12 cellular contexts compared by ENCODE assay signal in genomic region chr2:226489765-226490164, GRCh38.
A peak's percentile ranks its signal among the peaks of the same experiment; 100 is the strongest.
DNase-seq lines count a peak whose midpoint lies in the region; ATAC-seq, FAIRE-seq and TF ChIP-seq lines count a peak whose summit lies in the region.
"Had no signal": no experiment of that assay in that cellular context is flagged by ENCODE, and none has a peak within 500 bp of the region (broad histone marks: within the 10 kb centered on the region; RNA-seq: fewer than 3 reads in every experiment).

No MANE protein-coding gene starts in this region.

- TF ChIP-seq EP300 in SK-N-SH (IDR thresholded peaks at IDR 0.05; ENCODE audit: borderline replicate concordance in 1 of 2, low read depth in 1 of 2, low read length in 1 of 2), result peak in 1 of 2 experiments; percentile 72; a peak in 1 of 4 replicates

- no peaks in the 10 kb centered on the region for H3K9me3 ChIP-seq in SK-N-SH

- no peak overlapping the region for H3K4me2 ChIP-seq in SK-N-SH

- no peaks in the 10 kb centered on the region for H4K20me1 ChIP-seq in SK-N-SH (ENCODE audit: insufficient read depth)

- DNase-seq in GM18507 (ENCODE audit: extremely low spot score, insufficient read length, low read depth) (no peak), SK-N-SH (no peak), non-pigmented ciliary epithelial cell (ENCODE audit: low read depth) (peak; percentile 63), NCI-H526 treated with DMSO at 0.1 percent for 48 hours (lab: John Stamatoyannopoulos, UW) (no peak), NCI-H187 treated with DMSO at 0.1 percent for 48 hours (lab: John Stamatoyannopoulos, UW) (no peak), NCI-H774 (lab: John Stamatoyannopoulos, UW) (no peak), SK-N-DZ (ENCODE audit: low spot score) (no peak)
- DNase-seq: activated naive CD4-positive, alpha-beta T cell; naive thymus-derived CD4-positive, alpha-beta T cell; NCI-H2107; stimulated activated CD4-positive, alpha-beta T cell treated with anti-CD3 and anti-CD28 coated beads, Interleukin-4, amount 100 ng/mL, for 1 hour had no signal

- H3K36me3 ChIP-seq in SK-N-SH (replicated peaks in 1 of 2; ENCODE audit: control insufficient read depth in 1 of 2, insufficient read depth in 2 of 2, low read length in 1 of 2), result no peaks in the 10 kb centered on the region

- no peak for TF ChIP-seq RAD21 in SK-N-SH (IDR thresholded peaks at IDR 0.05; ENCODE audit: low read length)

- no peaks in the 10 kb centered on the region for H3K79me2 ChIP-seq in SK-N-SH (ENCODE audit: insufficient read depth)

- no peaks in the 10 kb centered on the region for H3K27me3 ChIP-seq in SK-N-SH (ENCODE audit: insufficient read depth)

- CTCF ChIA-PET in SK-N-SH (lab: Yijun Ruan, JAX), result no interaction called here

- peak overlapping the region in 1 of 2 experiments; percentile 47; a peak in 2 of 4 replicates for H3K27ac ChIP-seq in SK-N-SH (ENCODE audit: low read depth in 2 of 2, low read length in 1 of 2)

- H3K9ac ChIP-seq in SK-N-SH, result no peak overlapping the region

- H3K4me1 ChIP-seq in SK-N-SH (ENCODE audit: control insufficient read depth in 1 of 2, insufficient read depth in 2 of 2, low read depth in 1 of 2, low read length in 1 of 2), result no peaks in the 10 kb centered on the region

- 21% methylated on average over 7 of the region's 7 CpGs for whole genome bisulfite sequencing in SK-N-SH (ENCODE audit: low lambda C conversion rate)

- peak; percentile 56 for ATAC-seq in HG02571 (IDR thresholded peaks at IDR 0.05; ENCODE audit: unreplicated experiment)
- ATAC-seq: naive thymus-derived CD4-positive, alpha-beta T cell had no signal

- H3K9me2 ChIP-seq in SK-N-SH, result no peaks in the 10 kb centered on the region

- H2AFZ ChIP-seq in SK-N-SH (ENCODE audit: low read depth), result no peak overlapping the region

- FAIRE-seq in GM18507 (lab: Jason Lieb, UNC), result peak; percentile 9

- H3K4me3 ChIP-seq in SK-N-SH (ENCODE audit: low read depth in 2 of 2, low read length in 1 of 2), result no peak overlapping the region

- no peak for TF ChIP-seq CTCF in SK-N-SH (IDR thresholded peaks at IDR 0.05)

- peaks cover 5% of the 10 kb centered on the region for H3F3A ChIP-seq in SK-N-SH (replicated peaks; ENCODE audit: insufficient read depth)

- POLR2A ChIA-PET in SK-N-SH (lab: Yijun Ruan, JAX), result no interaction called here

TF ChIP-seq in SK-N-SH, 30 proteins besides CTCF, POLR2A, EP300 and RAD21:
- no peak for TF ChIP-seq MAX (IDR thresholded peaks at IDR 0.05; ENCODE audit: low read depth)
- TF ChIP-seq RXRA (IDR thresholded peaks at IDR 0.05; ENCODE audit: borderline replicate concordance, low read depth), result peak; percentile 32; the same call in 1 of the 2 replicates
- peak; percentile 77 for TF ChIP-seq TCF12 (IDR thresholded peaks at IDR 0.05)
- peak; percentile 82 for TF ChIP-seq JUND (IDR thresholded peaks at IDR 0.05)
- 0 out of 2 replicates have a peak, but pooled peaks have one; percentile 17 for TF ChIP-seq ZBTB33 (IDR thresholded peaks at IDR 0.05; ENCODE audit: borderline replicate concordance, low read depth)
- TF ChIP-seq TEAD4 (IDR thresholded peaks at IDR 0.05; ENCODE audit: borderline replicate concordance, insufficient read depth), result peak; percentile 69; the same call in 1 of the 2 replicates
- TF ChIP-seq PBX3 (IDR thresholded peaks at IDR 0.05), result peak; percentile 70
- TF ChIP-seq, protein P1, sequence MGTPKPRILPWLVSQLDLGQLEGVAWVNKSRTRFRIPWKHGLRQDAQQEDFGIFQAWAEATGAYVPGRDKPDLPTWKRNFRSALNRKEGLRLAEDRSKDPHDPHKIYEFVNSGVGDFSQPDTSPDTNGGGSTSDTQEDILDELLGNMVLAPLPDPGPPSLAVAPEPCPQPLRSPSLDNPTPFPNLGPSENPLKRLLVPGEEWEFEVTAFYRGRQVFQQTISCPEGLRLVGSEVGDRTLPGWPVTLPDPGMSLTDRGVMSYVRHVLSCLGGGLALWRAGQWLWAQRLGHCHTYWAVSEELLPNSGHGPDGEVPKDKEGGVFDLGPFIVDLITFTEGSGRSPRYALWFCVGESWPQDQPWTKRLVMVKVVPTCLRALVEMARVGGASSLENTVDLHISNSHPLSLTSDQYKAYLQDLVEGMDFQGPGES (IDR thresholded peaks at IDR 0.05; ENCODE audit: low read depth, low read length), result no peak
- no peak for TF ChIP-seq USF1 (IDR thresholded peaks at IDR 0.05; ENCODE audit: borderline replicate concordance, low read depth)
- 0 out of 2 replicates have a peak, but pooled peaks have one; percentile 36 for TF ChIP-seq MEF2A (IDR thresholded peaks at IDR 0.05; ENCODE audit: borderline replicate concordance, low read depth)
- no peak for TF ChIP-seq SIN3A (IDR thresholded peaks at IDR 0.05; ENCODE audit: borderline replicate concordance, low read depth, low read length)
- peak; percentile 88 for TF ChIP-seq FOSL2 (IDR thresholded peaks at IDR 0.05; ENCODE audit: borderline replicate concordance, low read depth)
